1 cellular context compared by ENCODE assay signal in the genomic region with DNA sequence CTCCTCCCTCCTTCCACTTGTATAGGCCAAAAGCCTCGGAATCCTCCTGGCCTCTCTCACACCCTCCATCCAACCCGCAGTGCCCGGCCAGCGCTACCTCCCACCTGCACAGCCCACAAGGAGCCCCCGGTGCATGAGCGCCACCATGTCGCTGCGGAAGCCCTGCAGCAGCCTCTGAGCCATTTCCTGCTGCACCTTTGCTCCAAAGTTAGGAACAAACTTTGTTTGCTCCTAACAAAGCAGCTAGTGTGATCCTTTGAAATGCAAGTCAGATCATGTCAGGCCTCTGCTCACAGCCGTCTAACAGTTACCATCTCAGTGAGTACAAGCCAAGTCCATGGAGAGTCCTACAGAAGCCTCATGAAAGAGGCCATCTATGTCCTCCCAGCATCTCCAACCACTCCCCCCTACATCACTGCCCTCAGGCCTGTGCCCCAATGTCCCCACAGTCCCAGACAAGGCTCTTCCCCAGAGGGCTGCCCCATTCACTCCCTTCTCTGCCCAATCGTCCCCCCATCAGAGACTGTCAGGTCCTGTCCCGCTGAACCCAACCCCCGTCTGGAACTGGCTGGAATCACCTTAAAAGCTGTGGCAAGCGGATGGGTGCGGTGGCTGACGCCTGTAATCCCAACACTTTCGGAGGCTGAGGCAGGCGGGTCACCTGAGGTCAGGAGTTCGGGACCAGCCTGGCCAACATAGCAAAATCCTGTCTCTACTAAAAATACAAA.
TF ChIP-seq lines count a peak whose summit lies in the region.

No MANE protein-coding gene starts in this region.

TF ChIP-seq in IMR-90, 13 proteins besides CTCF, POLR2A, EP300 and RAD21 (continued from another document):
- TF ChIP-seq, protein P1, sequence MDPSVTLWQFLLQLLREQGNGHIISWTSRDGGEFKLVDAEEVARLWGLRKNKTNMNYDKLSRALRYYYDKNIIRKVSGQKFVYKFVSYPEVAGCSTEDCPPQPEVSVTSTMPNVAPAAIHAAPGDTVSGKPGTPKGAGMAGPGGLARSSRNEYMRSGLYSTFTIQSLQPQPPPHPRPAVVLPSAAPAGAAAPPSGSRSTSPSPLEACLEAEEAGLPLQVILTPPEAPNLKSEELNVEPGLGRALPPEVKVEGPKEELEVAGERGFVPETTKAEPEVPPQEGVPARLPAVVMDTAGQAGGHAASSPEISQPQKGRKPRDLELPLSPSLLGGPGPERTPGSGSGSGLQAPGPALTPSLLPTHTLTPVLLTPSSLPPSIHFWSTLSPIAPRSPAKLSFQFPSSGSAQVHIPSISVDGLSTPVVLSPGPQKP (IDR thresholded peaks at IDR 0.05; ENCODE audit: borderline replicate concordance, low read depth, low read length), result no peak
- TF ChIP-seq FOS (IDR thresholded peaks at IDR 0.05; ENCODE audit: low read depth, low read length), result no peak
- TF ChIP-seq SMC3 (IDR thresholded peaks at IDR 0.05; ENCODE audit: low read depth, low read length), result no peak
- TF ChIP-seq, protein P2, sequence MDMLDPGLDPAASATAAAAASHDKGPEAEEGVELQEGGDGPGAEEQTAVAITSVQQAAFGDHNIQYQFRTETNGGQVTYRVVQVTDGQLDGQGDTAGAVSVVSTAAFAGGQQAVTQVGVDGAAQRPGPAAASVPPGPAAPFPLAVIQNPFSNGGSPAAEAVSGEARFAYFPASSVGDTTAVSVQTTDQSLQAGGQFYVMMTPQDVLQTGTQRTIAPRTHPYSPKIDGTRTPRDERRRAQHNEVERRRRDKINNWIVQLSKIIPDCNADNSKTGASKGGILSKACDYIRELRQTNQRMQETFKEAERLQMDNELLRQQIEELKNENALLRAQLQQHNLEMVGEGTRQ (IDR thresholded peaks at IDR 0.05; ENCODE audit: low read depth, low read length), result no peak
